In the genomic region with DNA sequence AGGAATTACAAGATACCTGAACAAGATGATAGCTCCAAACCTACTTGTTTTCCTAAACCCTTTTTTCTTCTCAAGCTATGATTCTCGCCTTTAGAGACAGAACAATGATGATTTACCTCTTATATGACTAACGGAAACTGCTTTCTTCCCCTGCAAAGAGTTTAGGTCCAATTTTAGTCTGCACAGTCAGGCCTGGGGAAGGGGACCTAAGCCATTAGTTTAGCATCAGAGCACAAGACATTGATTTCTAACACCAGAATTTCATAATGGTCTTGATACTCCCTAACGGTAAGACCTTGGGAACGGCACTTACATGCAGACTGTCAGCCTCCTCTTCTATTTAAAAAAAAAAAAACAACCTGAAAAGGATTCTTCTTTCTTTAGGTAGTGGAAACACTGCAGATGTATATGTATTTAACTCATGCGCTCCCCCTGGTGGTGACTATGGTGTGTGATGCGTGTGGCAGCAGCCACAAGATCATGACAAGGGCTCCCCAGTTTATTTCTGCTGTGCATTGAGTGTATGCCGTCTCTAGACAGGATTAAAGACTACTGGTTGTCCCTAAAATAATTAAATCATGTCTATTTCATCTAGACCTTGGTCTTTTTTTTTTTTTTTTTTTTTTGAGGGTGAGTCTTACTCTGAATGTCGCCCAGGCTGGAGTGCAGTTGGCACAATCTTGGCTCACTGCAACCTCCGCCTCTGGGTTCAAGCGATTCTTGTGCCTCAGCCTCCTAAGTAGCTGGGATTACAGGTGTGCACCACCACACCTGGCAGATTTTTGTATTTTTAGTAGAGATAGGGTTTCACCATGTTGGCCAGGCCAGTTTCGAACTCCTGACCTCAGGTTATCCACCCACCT, we compare ENCODE assay signal across 8 cellular contexts. TPM values are rescaled to one million over a fixed set of nuclear protein-coding genes. Genes with fewer than 3 reads are reported as not detected.
DNase-seq lines count a peak whose midpoint lies in the region; ATAC-seq and TF ChIP-seq lines count a peak whose summit lies in the region.

No MANE protein-coding gene starts in this region.

- H3K27me3 ChIP-seq in adrenal gland = no peaks in the 10 kb centered on the region

- peak; percentile 89 for DNase-seq in GM12865 (ENCODE audit: low read depth)
- DNase-seq in NCI-H146 (lab: John Stamatoyannopoulos, UW) = peak; percentile 69
- DNase-seq in T-helper 1 cell = peak; percentile 65 to 91 (median 77)
- peak; percentile 84 to 95 (median 90) for DNase-seq in adrenal gland
- peak; percentile 89 for DNase-seq in left ventricle myocardium superior
- peak; percentile 69 for DNase-seq in retina

- no peaks in the 10 kb centered on the region for H3K4me1 ChIP-seq in adrenal gland (replicated peaks in 1 of 2)

- no peak for TF ChIP-seq POLR2A in adrenal gland (IDR thresholded peaks at IDR 0.05)

- no peaks in the 10 kb centered on the region for H3K9me3 ChIP-seq in adrenal gland (replicated peaks in 1 of 3)

- H3K4me3 ChIP-seq in GM12865 (ENCODE audit: low read depth, low read length) (no peak overlapping the region), adrenal gland (no peak overlapping the region)

- intact Hi-C loops in adrenal gland (cut with DNase I) = loop anchor here (2.0 to 10.0 kb wide), 4 partner anchors 86 to 242 kb away; no protein-coding TSS in a partner anchor
- intact Hi-C loops in left ventricle myocardium superior (cut with micrococcal nuclease) = loop anchor here (5.0 kb wide), 1 partner anchor 182 kb away; no protein-coding TSS in a partner anchor

- H3K36me3 ChIP-seq in adrenal gland (replicated peaks in 1 of 2) = peaks cover 0 to 31% of the 10 kb centered on the region in 2 donors

- H3K27ac ChIP-seq in adrenal gland = no peak overlapping the region

- 44 to 50% (median 45%) methylated on average over 11 of the region's 11 CpGs for WGBS in adrenal gland, 4 donors

- TF ChIP-seq CTCF in GM12865 (IDR thresholded peaks at IDR 0.05; ENCODE audit: insufficient read depth, low read depth, low read length, missing control alignments) (peak; percentile 72), adrenal gland (IDR thresholded peaks at IDR 0.05) (peak; percentile 71 to 92 (median 84))

- peak; percentile 88 for ATAC-seq in left ventricle myocardium superior
- no peak for ATAC-seq in GM18511 (IDR thresholded peaks at IDR 0.05; ENCODE audit: unreplicated experiment)
- ATAC-seq in HG03342 (IDR thresholded peaks at IDR 0.05; ENCODE audit: unreplicated experiment) = no peak

RNA-seq across cellular contexts. Expression of a gene that starts 37.3 kb away (rescaled TPM):
- total RNA-seq in adrenal gland (10 to 100 TPM; 30.7 to 63.5 (median 49.8) TPM), left ventricle myocardium superior (19.9 TPM)
- polyA plus RNA-seq in adrenal gland = 10 to 100 TPM; 38.8 to 73.2 (median 66.8) TPM

RNA-seq across cellular contexts. Expression of a gene that starts 50.2 kb away (rescaled TPM):
- total RNA-seq in adrenal gland (10 to 100 TPM; 45.2 to 66.6 (median 58.9) TPM), left ventricle myocardium superior (68.8 TPM)
- 10 to 100 TPM; 14.7 to 30.2 (median 21.5) TPM for polyA plus RNA-seq in adrenal gland

RNA-seq across cellular contexts. Expression of a gene that starts 57.2 kb away (rescaled TPM):
- 1 to 10 TPM in 3 of 8 donors, under 1 TPM in 4, not detected in 1; 0.43 to 2.0 (median 0.99) TPM for total RNA-seq in adrenal gland
- polyA plus RNA-seq in adrenal gland = 10 to 100 TPM in 1 of 3 donors, 1 to 10 TPM in 1, not detected in 1; 3.0 to 10.9 TPM
- total RNA-seq in left ventricle myocardium superior = 1.1 TPM
